ENCODE assay signal across 8 cellular contexts in genomic region chr9:96317335-96317980, GRCh38. TPM values are rescaled to one million over a fixed set of nuclear protein-coding genes. Genes with fewer than 3 reads are reported as not detected.
DNase-seq lines count a peak whose midpoint lies in the region; ATAC-seq and TF ChIP-seq lines count a peak whose summit lies in the region.

No MANE protein-coding gene starts in this region.

- CTCF ChIA-PET in SK-N-SH (lab: Yijun Ruan, JAX): interaction anchor here (0.6 to 7.6 kb wide), 35 partner anchors 9 to 1028 kb away, joined by 3 to 71 read pairs (median 4); partner anchors contain the start of genes HSD17B3 and SLC35D2

- H4K20me1 ChIP-seq in SK-N-SH (ENCODE audit: insufficient read depth) (no peaks in the 10 kb centered on the region), hepatocyte (ENCODE audit: insufficient read depth, poor library complexity, severe bottlenecking) (no peaks in the 10 kb centered on the region), smooth muscle cell (ENCODE audit: low read depth) (no peaks in the 10 kb centered on the region)

- no peak overlapping the region for H2AFZ ChIP-seq in SK-N-SH (ENCODE audit: low read depth)
- H2AFZ ChIP-seq in hepatocyte: no peak overlapping the region
- no peak overlapping the region for H2AFZ ChIP-seq in smooth muscle cell (ENCODE audit: low read depth)

- peak; percentile 77 for DNase-seq in D341Med (ENCODE audit: low spot score)
- peak; percentile 28 for DNase-seq in HS-5 (ENCODE audit: low read depth)
- DNase-seq in SK-N-SH: peak; percentile 73
- DNase-seq in astrocyte of the hippocampus (ENCODE audit: low read depth, low spot score): peak; percentile 77
- DNase-seq in hepatocyte (ENCODE audit: low spot score): peak; percentile 80
- DNase-seq in smooth muscle cell (lab: John Stamatoyannopoulos, UW; ENCODE audit: unreplicated experiment): peak; percentile 9
- no peak for DNase-seq in mesenteric fat pad (ENCODE audit: low spot score)

- no peaks in the 10 kb centered on the region for H3K9me3 ChIP-seq in SK-N-SH
- peaks cover 3% of the 10 kb centered on the region for H3K9me3 ChIP-seq in hepatocyte (ENCODE audit: low read depth)
- no peaks in the 10 kb centered on the region for H3K9me3 ChIP-seq in smooth muscle cell (replicated peaks; ENCODE audit: low read depth)

- 54% methylated on average over 9 of the region's 9 CpGs for WGBS in SK-N-SH (ENCODE audit: low lambda C conversion rate)
- 57% methylated on average over 9 of the region's 9 CpGs for WGBS in hepatocyte (ENCODE audit: low lambda C conversion rate, missing lambda C conversion rate)
- WGBS in smooth muscle cell (ENCODE audit: low lambda C conversion rate): 66% methylated on average over 9 of the region's 9 CpGs

- peaks cover 0 to 13% of the 10 kb centered on the region in 2 experiments for H3K36me3 ChIP-seq in SK-N-SH (replicated peaks in 1 of 2; ENCODE audit: control insufficient read depth in 1 of 2, insufficient read depth in 2 of 2, low read length in 1 of 2)
- no peaks in the 10 kb centered on the region for H3K36me3 ChIP-seq in hepatocyte (replicated peaks; ENCODE audit: insufficient read depth, low read depth)
- H3K36me3 ChIP-seq in smooth muscle cell (ENCODE audit: low read depth): no peaks in the 10 kb centered on the region

- no peaks in the 10 kb centered on the region for H3F3A ChIP-seq in SK-N-SH (replicated peaks; ENCODE audit: insufficient read depth)
- no peaks in the 10 kb centered on the region for H3F3A ChIP-seq in smooth muscle cell (ENCODE audit: low read depth)

- POLR2A ChIA-PET in SK-N-SH (lab: Yijun Ruan, JAX): no interaction called here

- no peak for ATAC-seq in HG02884 (IDR thresholded peaks at IDR 0.05; ENCODE audit: unreplicated experiment)

- H3K4me3 ChIP-seq in SK-N-SH (ENCODE audit: low read depth in 2 of 2, low read length in 1 of 2) (no peak overlapping the region; a peak in 1 of 4 replicates), hepatocyte (no peak overlapping the region), smooth muscle cell (no peak overlapping the region)

- H3K4me2 ChIP-seq in SK-N-SH (no peak overlapping the region), hepatocyte (no peak overlapping the region), smooth muscle cell (no peak overlapping the region)

- H3K79me2 ChIP-seq in SK-N-SH (ENCODE audit: insufficient read depth) (no peaks in the 10 kb centered on the region), hepatocyte (no peaks in the 10 kb centered on the region), smooth muscle cell (ENCODE audit: low read depth) (no peaks in the 10 kb centered on the region)

- TF ChIP-seq CTCF in SK-N-SH (IDR thresholded peaks at IDR 0.05) (peak; percentile 99), hepatocyte (IDR thresholded peaks at IDR 0.05; ENCODE audit: poor library complexity) (peak; percentile 93), smooth muscle cell (IDR thresholded peaks at IDR 0.05; ENCODE audit: borderline replicate concordance, insufficient read depth, poor library complexity, severe bottlenecking) (peak; percentile 99)

- peak; percentile 92 for TF ChIP-seq RAD21 in SK-N-SH (IDR thresholded peaks at IDR 0.05; ENCODE audit: low read length)

- H3K9ac ChIP-seq in SK-N-SH (no peak overlapping the region), smooth muscle cell (ENCODE audit: low read depth) (no peak overlapping the region)

- H3K27ac ChIP-seq in SK-N-SH (ENCODE audit: low read depth in 2 of 2, low read length in 1 of 2) (no peak overlapping the region), hepatocyte (no peak overlapping the region), smooth muscle cell (ENCODE audit: low read depth) (no peak overlapping the region)

- no peaks in the 10 kb centered on the region for H3K9me2 ChIP-seq in SK-N-SH
- no peaks in the 10 kb centered on the region for H3K9me2 ChIP-seq in hepatocyte (replicated peaks; ENCODE audit: insufficient read depth)

- no peaks in the 10 kb centered on the region for H3K27me3 ChIP-seq in SK-N-SH (ENCODE audit: insufficient read depth)
- H3K27me3 ChIP-seq in hepatocyte: no peaks in the 10 kb centered on the region
- H3K27me3 ChIP-seq in smooth muscle cell (ENCODE audit: low read depth): no peaks in the 10 kb centered on the region

- no peaks in the 10 kb centered on the region for H3K4me1 ChIP-seq in SK-N-SH (ENCODE audit: control insufficient read depth in 1 of 2, insufficient read depth in 2 of 2, low read depth in 1 of 2, low read length in 1 of 2)
- no peaks in the 10 kb centered on the region for H3K4me1 ChIP-seq in hepatocyte (ENCODE audit: insufficient read depth)
- H3K4me1 ChIP-seq in smooth muscle cell (ENCODE audit: low read depth): peaks cover 8% of the 10 kb centered on the region

- no peak for TF ChIP-seq EP300 in SK-N-SH (IDR thresholded peaks at IDR 0.05; ENCODE audit: borderline replicate concordance in 1 of 2, low read depth in 1 of 2, low read length in 1 of 2)

TF ChIP-seq in SK-N-SH, 30 proteins besides CTCF, POLR2A, EP300 and RAD21:
- TF ChIP-seq SMC3 (IDR thresholded peaks at IDR 0.05; ENCODE audit: low read depth, low read length): peak; percentile 79
- no peak for TF ChIP-seq FOXJ3 (CRISPR knock-in tag; IDR thresholded peaks at IDR 0.05)

RNA-seq across cellular contexts. Expression of gene HSD17B3, which starts 15.5 kb away (rescaled TPM):
- 0.51 and 0.86 TPM in 2 replicates for polyA plus RNA-seq in SK-N-SH (2012; rRNA removed)
- polyA plus RNA-seq in SK-N-SH (2012; cell fraction: cytosol; rRNA removed): 0.35 and 0.46 TPM in 2 replicates
- polyA plus RNA-seq in SK-N-SH (2012; cell fraction: nucleus; rRNA removed): 1.9 and 3.1 TPM in 2 replicates
- 0.67 and 2.5 TPM in 2 replicates for total RNA-seq in hepatocyte
- 0.74 and 1.8 TPM in 2 replicates for polyA plus RNA-seq in hepatocyte
- 0.31 TPM in 1 of 2 replicates, not detected in the other for total RNA-seq in smooth muscle cell
- 0.40 and 0.83 TPM in 2 replicates for polyA plus RNA-seq in smooth muscle cell
- total RNA-seq in mesenteric fat pad: 1.1 TPM
